In genomic region chr2:97662386-97662894, GRCh38 we compare ENCODE assay signal across 8 cellular contexts. TPM values are rescaled to one million over a fixed set of nuclear protein-coding genes. Genes with fewer than 3 reads are reported as not detected.
A peak's percentile ranks its signal among the peaks of the same experiment; 100 is the strongest.
DNase-seq lines count a peak whose midpoint lies in the region; ATAC-seq and TF ChIP-seq lines count a peak whose summit lies in the region.

No MANE protein-coding gene starts in this region.

- H3K27ac ChIP-seq in heart right ventricle (peak overlapping the region; percentile 84 to 100 (median 96)), ascending aorta (peak overlapping the region; percentile 94 to 95), lower lobe of right lung (peak overlapping the region; percentile 93), urinary bladder (ENCODE audit: low read depth) (no peak overlapping the region)

- H3K9me3 ChIP-seq in heart right ventricle = no peaks in the 10 kb centered on the region
- no peaks in the 10 kb centered on the region for H3K9me3 ChIP-seq in ascending aorta
- no peaks in the 10 kb centered on the region for H3K9me3 ChIP-seq in lower lobe of right lung

- intact Hi-C loops in heart right ventricle (cut with DNase I) (loop anchor here in 3 of 10 donors (2.0 kb wide), 1 partner anchor 16 kb away; the partner anchor contains the start of gene COX5B (in 3 of the 3)), Right ventricle myocardium inferior (cut with DNase I) (no loop called here), ascending aorta (cut with DNase I) (loop anchor here (5.0 to 10.0 kb wide), 4 partner anchors 335 to 1492 kb away; partner anchors contain the start of genes CIAO1, LIPT1, TMEM127 and TMEM131), lower lobe of right lung (cut with DNase I) (no loop called here)

- H3K4me1 ChIP-seq in heart right ventricle (peaks cover 0 to 38% (median 31%) of the 10 kb centered on the region in 9 donors), ascending aorta (peaks cover 13 to 24% of the 10 kb centered on the region in 2 donors), lower lobe of right lung (peaks cover 33% of the 10 kb centered on the region), urinary bladder (ENCODE audit: insufficient read depth) (no peaks in the 10 kb centered on the region)

- peaks cover 0 to 28% (median 20%) of the 10 kb centered on the region in 9 donors for H3K36me3 ChIP-seq in heart right ventricle
- H3K36me3 ChIP-seq in ascending aorta = peaks cover 23 to 26% of the 10 kb centered on the region in 2 donors
- H3K36me3 ChIP-seq in lower lobe of right lung = peaks cover 30% of the 10 kb centered on the region
- H3K36me3 ChIP-seq in urinary bladder (ENCODE audit: insufficient read depth) = peaks cover 3% of the 10 kb centered on the region

- no peaks in the 10 kb centered on the region for H3K27me3 ChIP-seq in heart right ventricle
- no peaks in the 10 kb centered on the region for H3K27me3 ChIP-seq in ascending aorta
- no peaks in the 10 kb centered on the region for H3K27me3 ChIP-seq in lower lobe of right lung (ENCODE audit: low read depth)

- ATAC-seq in heart right ventricle (no peak), Right ventricle myocardium inferior (no peak), lower lobe of right lung (no peak), GM18505 (IDR thresholded peaks at IDR 0.05; ENCODE audit: unreplicated experiment) (no peak)

- TF ChIP-seq POLR2A in GM18505 (IDR thresholded peaks at IDR 0.05; ENCODE audit: borderline replicate concordance, extremely low read depth, insufficient read depth, insufficient read length) = no peak

- DNase-seq in heart right ventricle = no peak
- DNase-seq in Right ventricle myocardium inferior (ENCODE audit: missing footprints) = no peak
- no peak for DNase-seq in ascending aorta (ENCODE audit: low spot score in 2 of 2)
- no peak for DNase-seq in lower lobe of right lung
- DNase-seq in HuH-7.5 (ENCODE audit: low spot score) = no peak
- no peak for DNase-seq in cerebellar nuclear complex (lab: John Stamatoyannopoulos, UW)

- 28 to 30% methylated on average over 12 of the region's 12 CpGs for WGBS in heart right ventricle, 2 donors
- 35% methylated on average over 12 of the region's 12 CpGs for WGBS in urinary bladder

- H3K4me3 ChIP-seq in heart right ventricle (peak overlapping the region; percentile 56 to 87 (median 68)), ascending aorta (peak overlapping the region; percentile 78 to 96), lower lobe of right lung (peak overlapping the region; percentile 79), urinary bladder (ENCODE audit: low read depth, low read length) (peak overlapping the region; percentile 93)

- TF ChIP-seq CTCF in heart right ventricle (IDR thresholded peaks at IDR 0.05) = no peak
- no peak for TF ChIP-seq CTCF in ascending aorta (IDR thresholded peaks at IDR 0.05)
- TF ChIP-seq CTCF in lower lobe of right lung (IDR thresholded peaks at IDR 0.05) = no peak

RNA-seq across cellular contexts. Expression of gene ACTR1B, which starts 1.4 kb away (rescaled TPM):
- 10 to 100 TPM; 62.8 to 78.1 (median 71.4) TPM for total RNA-seq in heart right ventricle
- 10 to 100 TPM; 43.4 to 87.5 TPM for polyA plus RNA-seq in heart right ventricle
- 60.3 TPM for total RNA-seq in Right ventricle myocardium inferior
- total RNA-seq in ascending aorta = 125 TPM
- total RNA-seq in lower lobe of right lung = 56.0 TPM
- total RNA-seq in urinary bladder = 34.8 TPM
- 93.2 TPM for polyA plus RNA-seq in urinary bladder

RNA-seq across cellular contexts. Expression of gene C2orf92, which starts 7.1 kb away (rescaled TPM):
- total RNA-seq in heart right ventricle (1 to 10 TPM; 1.5 to 4.4 (median 2.9) TPM), Right ventricle myocardium inferior (1.1 TPM), ascending aorta (4.6 TPM), lower lobe of right lung (15.1 TPM), urinary bladder (11.2 TPM)
- polyA plus RNA-seq in heart right ventricle (10 to 100 TPM in 1 of 2 donors, under 1 TPM in 1; 0.83 to 25.4 TPM), urinary bladder (1.7 TPM)

RNA-seq across cellular contexts. Expression of gene COX5B, which starts 16.6 kb away (rescaled TPM):
- 1,000 to 10,000 TPM in 9 of 10 donors, 100 to 1,000 TPM in 1; 886 to 1,398 (median 1,288) TPM for total RNA-seq in heart right ventricle
- 1,000 to 10,000 TPM; 1,705 to 5,403 TPM for polyA plus RNA-seq in heart right ventricle
- total RNA-seq in Right ventricle myocardium inferior = 1,345 TPM
- total RNA-seq in ascending aorta = 251 TPM
- 164 TPM for total RNA-seq in lower lobe of right lung
- 161 TPM for total RNA-seq in urinary bladder
- polyA plus RNA-seq in urinary bladder = 410 TPM

RNA-seq across cellular contexts. Expression of gene ZAP70, which starts 50.9 kb away (rescaled TPM):
- total RNA-seq in heart right ventricle = 1 to 10 TPM in 3 of 10 donors, under 1 TPM in 7; 0.42 to 8.7 (median 0.67) TPM
- 1 to 10 TPM in 1 of 2 donors, under 1 TPM in 1; 0.61 to 1.3 TPM for polyA plus RNA-seq in heart right ventricle
- 1.6 TPM for total RNA-seq in Right ventricle myocardium inferior
- total RNA-seq in ascending aorta = 2.7 TPM
- 8.8 TPM for total RNA-seq in lower lobe of right lung
- 1.9 TPM for total RNA-seq in urinary bladder
- polyA plus RNA-seq in urinary bladder = 2.5 TPM
